In genomic region chr11:624705-625635, GRCh38 we compare ENCODE assay signal across 1 cellular context.
TF ChIP-seq lines count a peak whose summit lies in the region.

TSS of gene CDHR5 (minus strand) at chr11:624955. CDS start at chr11:624902, 53 bp downstream.

TF ChIP-seq in A549, 52 proteins besides CTCF, POLR2A, EP300 and RAD21 (continued from another document):
- TF ChIP-seq PBX3 (IDR thresholded peaks at IDR 0.05): no peak
